In genomic region chr16:48188449-48189102, GRCh38 we compare ENCODE assay signal across 11 cellular contexts. TPM values are rescaled to one million over a fixed set of nuclear protein-coding genes. Genes with fewer than 3 reads are reported as not detected.
DNase-seq lines count a peak whose midpoint lies in the region; ATAC-seq and TF ChIP-seq lines count a peak whose summit lies in the region.
"Had no signal": no experiment of that assay in that cellular context is flagged by ENCODE, and none has a peak within 500 bp of the region (broad histone marks: within the 10 kb centered on the region; RNA-seq: fewer than 3 reads in every experiment).

No MANE protein-coding gene starts in this region.

- peaks cover 9% of the 10 kb centered on the region for H3K27me3 Mint-ChIP-seq in progenitor cell of endocrine pancreas

- H3K9ac ChIP-seq in smooth muscle cell (ENCODE audit: low read depth), result no peak overlapping the region

- DNase-seq in progenitor cell of endocrine pancreas (ENCODE audit: low spot score, unreplicated experiment), result no peak
- DNase-seq in LoVo (ENCODE audit: low spot score), result no peak
- DNase-seq in smooth muscle cell (lab: John Stamatoyannopoulos, UW; ENCODE audit: unreplicated experiment), result no peak
- DNase-seq in hepatocyte (ENCODE audit: low spot score), result no peak
- DNase-seq: glutamatergic neuron, right cardiac atrium had no signal

- H3K4me3 Mint-ChIP-seq in progenitor cell of endocrine pancreas (ENCODE audit: low read depth), result no peak overlapping the region

- H3K79me2 ChIP-seq in smooth muscle cell (ENCODE audit: low read depth) (no peaks in the 10 kb centered on the region), hepatocyte (no peaks in the 10 kb centered on the region)

- no peak overlapping the region for H3K27ac Mint-ChIP-seq in progenitor cell of endocrine pancreas

- TF ChIP-seq CTCF in progenitor cell of endocrine pancreas (IDR thresholded peaks at IDR 0.05; ENCODE audit: unreplicated experiment), result no peak
- no peak for TF ChIP-seq CTCF in smooth muscle cell (IDR thresholded peaks at IDR 0.05; ENCODE audit: borderline replicate concordance, insufficient read depth, poor library complexity, severe bottlenecking)
- TF ChIP-seq CTCF in hepatocyte (IDR thresholded peaks at IDR 0.05; ENCODE audit: poor library complexity), result no peak

- H3K27me3 ChIP-seq in smooth muscle cell (ENCODE audit: low read depth), result no peaks in the 10 kb centered on the region
- no peaks in the 10 kb centered on the region for H3K27me3 ChIP-seq in hepatocyte

- no peaks in the 10 kb centered on the region for H3F3A ChIP-seq in smooth muscle cell (ENCODE audit: low read depth)

- H3K9me3 ChIP-seq in smooth muscle cell (replicated peaks; ENCODE audit: low read depth) (no peaks in the 10 kb centered on the region), hepatocyte (ENCODE audit: low read depth) (no peaks in the 10 kb centered on the region)

- no peak overlapping the region for H2AFZ ChIP-seq in smooth muscle cell (ENCODE audit: low read depth)
- no peak overlapping the region for H2AFZ ChIP-seq in hepatocyte

- H3K4me2 ChIP-seq in smooth muscle cell, result no peak overlapping the region
- H3K4me2 ChIP-seq in hepatocyte, result no peak overlapping the region

- H3K36me3 ChIP-seq in smooth muscle cell (ENCODE audit: low read depth) (no peaks in the 10 kb centered on the region), hepatocyte (replicated peaks; ENCODE audit: insufficient read depth, low read depth) (no peaks in the 10 kb centered on the region)

- no peaks in the 10 kb centered on the region for H3K4me1 ChIP-seq in smooth muscle cell (ENCODE audit: low read depth)
- no peaks in the 10 kb centered on the region for H3K4me1 ChIP-seq in hepatocyte (ENCODE audit: insufficient read depth)

- no peaks in the 10 kb centered on the region for H3K9me3 Mint-ChIP-seq in progenitor cell of endocrine pancreas (ENCODE audit: low read depth)

- H3K4me1 Mint-ChIP-seq in progenitor cell of endocrine pancreas (ENCODE audit: low read depth), result no peaks in the 10 kb centered on the region

- H4K20me1 ChIP-seq in smooth muscle cell (ENCODE audit: low read depth) (no peaks in the 10 kb centered on the region), hepatocyte (ENCODE audit: insufficient read depth, poor library complexity, severe bottlenecking) (no peaks in the 10 kb centered on the region)

- H3K4me3 ChIP-seq in smooth muscle cell, result no peak overlapping the region
- no peak overlapping the region for H3K4me3 ChIP-seq in hepatocyte

- H3K36me3 Mint-ChIP-seq in progenitor cell of endocrine pancreas (ENCODE audit: insufficient read depth), result no peaks in the 10 kb centered on the region

- no peak overlapping the region for H3K27ac ChIP-seq in smooth muscle cell (ENCODE audit: low read depth)
- no peak overlapping the region for H3K27ac ChIP-seq in hepatocyte

- ATAC-seq in GM18505 (IDR thresholded peaks at IDR 0.05; ENCODE audit: unreplicated experiment) (peak; percentile 86), GM21447 (IDR thresholded peaks at IDR 0.05; ENCODE audit: unreplicated experiment) (peak; percentile 97), HG03457 (IDR thresholded peaks at IDR 0.05; ENCODE audit: unreplicated experiment) (peak; percentile 87), esophagus mucosa (peak; percentile 33)
- ATAC-seq: right cardiac atrium had no signal

- no peak for TF ChIP-seq POLR2A in GM18505 (IDR thresholded peaks at IDR 0.05; ENCODE audit: borderline replicate concordance, extremely low read depth, insufficient read depth, insufficient read length)

- H3K9me2 ChIP-seq in hepatocyte (replicated peaks; ENCODE audit: insufficient read depth), result no peaks in the 10 kb centered on the region

- 85% methylated on average over 6 of the region's 6 CpGs for WGBS in smooth muscle cell (ENCODE audit: low lambda C conversion rate)
- WGBS in hepatocyte (ENCODE audit: low lambda C conversion rate, missing lambda C conversion rate), result 86% methylated on average over 6 of the region's 6 CpGs

RNA-seq across cellular contexts. Expression of gene ABCC12, which starts 32.8 kb away (rescaled TPM):
- total RNA-seq in esophagus mucosa (not detected), progenitor cell of endocrine pancreas (0.36 and 1.6 TPM in 2 replicates), smooth muscle cell (not detected in 2 replicates), hepatocyte (not detected in 2 replicates)
- polyA plus RNA-seq in smooth muscle cell (not detected in 2 replicates), hepatocyte (not detected in 2 replicates)
- total RNA-seq: LHCN-M2, right cardiac atrium had no signal
- polyA plus RNA-seq: right cardiac atrium had no signal

RNA-seq across cellular contexts. Expression of gene LONP2, which starts 55.5 kb away (rescaled TPM):
- total RNA-seq in esophagus mucosa (36.2 TPM), progenitor cell of endocrine pancreas (65.3 and 66.4 TPM in 2 replicates), smooth muscle cell (37.4 and 47.4 TPM in 2 replicates), hepatocyte (56.8 and 67.6 TPM in 2 replicates)
- polyA plus RNA-seq in smooth muscle cell (26.0 and 30.4 TPM in 2 replicates), hepatocyte (30.1 and 34.9 TPM in 2 replicates)

RNA-seq across cellular contexts. Expression of gene ABCC11, which starts 58.8 kb away (rescaled TPM):
- total RNA-seq in esophagus mucosa, result 0.40 TPM
- total RNA-seq in progenitor cell of endocrine pancreas, result 0.91 and 1.5 TPM in 2 replicates
- total RNA-seq in smooth muscle cell, result 0.09 TPM in 1 of 2 replicates, not detected in the other
- polyA plus RNA-seq in smooth muscle cell, result not detected in 2 replicates
- total RNA-seq in hepatocyte, result 0.88 and 2.0 TPM in 2 replicates
- 0.27 and 0.50 TPM in 2 replicates for polyA plus RNA-seq in hepatocyte

Comparison
In these comparisons a context has a peak if more than half of its experiments do, and no peak if none do; other contexts are left out.
1. ATAC-seq: peak in every context shown above with its lines; median percentile 97 in GM21447; 87 in HG03457; 86 in GM18505; 33 in esophagus mucosa.